In the genomic region with DNA sequence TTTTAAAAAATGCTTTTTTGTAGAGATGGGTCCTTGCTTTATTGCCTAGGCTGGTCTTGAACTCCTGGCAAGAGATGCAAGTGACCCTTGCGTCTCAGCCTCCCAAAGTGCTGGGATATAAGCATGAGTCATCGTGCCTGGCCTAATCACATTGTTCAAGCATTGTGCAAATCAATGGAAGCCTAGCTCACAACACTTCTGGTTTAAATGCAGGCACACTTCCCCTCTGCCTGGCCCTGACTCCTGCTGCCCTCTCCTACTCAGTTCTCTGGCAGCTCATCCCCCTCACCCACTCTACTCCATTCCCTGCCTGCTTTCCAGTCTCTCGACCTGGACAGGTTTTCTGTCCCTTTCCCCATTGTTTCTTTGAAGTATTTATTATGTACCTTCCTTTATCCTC, we compare ENCODE assay signal across 1 cellular context.
TF ChIP-seq lines count a peak whose summit lies in the region.

No MANE protein-coding gene starts in this region.

TF ChIP-seq in HepG2, 621 proteins besides CTCF, POLR2A, EP300 and RAD21:
- TF ChIP-seq FOSL2 (CRISPR knock-in tag; IDR thresholded peaks at IDR 0.05), result peak; percentile 30; the same call in 1 of the 2 replicates
